Comparison of ENCODE assay signal across 8 cellular contexts in the genomic region with DNA sequence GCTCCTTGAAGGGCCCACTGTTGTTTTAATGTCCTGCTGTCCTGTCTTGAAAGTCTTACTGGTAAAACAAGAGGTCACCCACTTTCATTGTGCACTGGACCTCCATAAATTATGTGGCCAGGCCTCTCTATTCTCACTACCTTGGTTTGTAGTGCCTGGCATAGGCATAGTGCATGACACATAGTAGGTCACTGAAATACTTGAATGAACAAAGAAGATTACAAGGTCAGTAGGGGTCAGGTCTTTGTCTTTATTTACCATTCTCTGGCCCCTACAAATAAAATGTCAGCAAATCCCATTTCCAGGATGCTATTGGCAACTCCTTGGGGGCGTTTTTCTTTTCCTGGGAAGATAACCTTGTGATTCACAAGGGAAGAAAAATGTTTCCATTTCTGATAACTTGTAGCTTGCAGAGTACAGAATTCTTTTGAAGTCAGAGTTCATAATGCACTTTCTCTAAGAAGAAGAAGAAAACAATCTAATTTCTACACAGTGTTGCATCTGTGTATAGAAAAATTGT. TPM values are rescaled to one million over a fixed set of nuclear protein-coding genes. Genes with fewer than 3 reads are reported as not detected.
DNase-seq lines count a peak whose midpoint lies in the region; ATAC-seq and TF ChIP-seq lines count a peak whose summit lies in the region.

No MANE protein-coding gene starts in this region.

- peak overlapping the region; percentile 99 to 100 (median 100) for H3K4me3 Mint-ChIP-seq in IgD-negative memory B cell

- no peaks in the 10 kb centered on the region for H3K9me3 Mint-ChIP-seq in IgD-negative memory B cell

- H3K4me3 ChIP-seq in AG10803 (ENCODE audit: low read length) (peak overlapping the region; percentile 82), cardiac fibroblast (replicated peaks in 1 of 2; ENCODE audit: low read depth in 2 of 2, low read length in 2 of 2) (peak overlapping the region; percentile 92 to 93), mucosa of stomach (ENCODE audit: low read length) (peak overlapping the region; percentile 76)

- ATAC-seq in HG02588 (IDR thresholded peaks at IDR 0.05; ENCODE audit: unreplicated experiment), result no peak

- no peaks in the 10 kb centered on the region for H3K36me3 ChIP-seq in mucosa of stomach (ENCODE audit: control insufficient read depth, insufficient read depth, low read length)

- H3K4me1 Mint-ChIP-seq in IgD-negative memory B cell, result peaks cover 24 to 31% (median 25%) of the 10 kb centered on the region in 3 donors

- no peak for DNase-seq in AG10803 (ENCODE audit: low read depth)
- DNase-seq in cardiac fibroblast (ENCODE audit: low read depth in 2 of 2), result no peak
- no peak for DNase-seq in NCI-H82 (lab: John Stamatoyannopoulos, UW)
- no peak for DNase-seq in NCI-H1436 (lab: John Stamatoyannopoulos, UW)
- no peak for DNase-seq in NCI-H146 (lab: John Stamatoyannopoulos, UW)

- no peaks in the 10 kb centered on the region for H3K9me3 ChIP-seq in mucosa of stomach (ENCODE audit: control insufficient read depth, low read length)

- H3K4me1 ChIP-seq in mucosa of stomach (ENCODE audit: control insufficient read depth, insufficient read depth, low read length), result peaks cover 7% of the 10 kb centered on the region

- TF ChIP-seq CTCF in AG10803 (conservative IDR thresholded peaks at IDR 0.05; ENCODE audit: low read length), result no peak
- TF ChIP-seq CTCF in cardiac fibroblast (IDR thresholded peaks at IDR 0.05; ENCODE audit: low read depth, low read length), result no peak

- H3K27ac Mint-ChIP-seq in IgD-negative memory B cell, result peak overlapping the region; percentile 13 to 85 (median 61)

- H3K27me3 Mint-ChIP-seq in IgD-negative memory B cell, result no peaks in the 10 kb centered on the region

- no peak overlapping the region for H3K9ac ChIP-seq in mucosa of stomach (ENCODE audit: low read length)

- H3K36me3 Mint-ChIP-seq in IgD-negative memory B cell, result peaks cover 15% of the 10 kb centered on the region

- H3K27me3 ChIP-seq in mucosa of stomach (ENCODE audit: control insufficient read depth, insufficient read depth, low read length), result no peaks in the 10 kb centered on the region

RNA-seq across cellular contexts. Expression of gene PGM2, which starts 1.4 kb away (rescaled TPM):
- 19.8 TPM for polyA plus RNA-seq in IgD-negative memory B cell
